24 cellular contexts compared by ENCODE assay signal in the genomic region with DNA sequence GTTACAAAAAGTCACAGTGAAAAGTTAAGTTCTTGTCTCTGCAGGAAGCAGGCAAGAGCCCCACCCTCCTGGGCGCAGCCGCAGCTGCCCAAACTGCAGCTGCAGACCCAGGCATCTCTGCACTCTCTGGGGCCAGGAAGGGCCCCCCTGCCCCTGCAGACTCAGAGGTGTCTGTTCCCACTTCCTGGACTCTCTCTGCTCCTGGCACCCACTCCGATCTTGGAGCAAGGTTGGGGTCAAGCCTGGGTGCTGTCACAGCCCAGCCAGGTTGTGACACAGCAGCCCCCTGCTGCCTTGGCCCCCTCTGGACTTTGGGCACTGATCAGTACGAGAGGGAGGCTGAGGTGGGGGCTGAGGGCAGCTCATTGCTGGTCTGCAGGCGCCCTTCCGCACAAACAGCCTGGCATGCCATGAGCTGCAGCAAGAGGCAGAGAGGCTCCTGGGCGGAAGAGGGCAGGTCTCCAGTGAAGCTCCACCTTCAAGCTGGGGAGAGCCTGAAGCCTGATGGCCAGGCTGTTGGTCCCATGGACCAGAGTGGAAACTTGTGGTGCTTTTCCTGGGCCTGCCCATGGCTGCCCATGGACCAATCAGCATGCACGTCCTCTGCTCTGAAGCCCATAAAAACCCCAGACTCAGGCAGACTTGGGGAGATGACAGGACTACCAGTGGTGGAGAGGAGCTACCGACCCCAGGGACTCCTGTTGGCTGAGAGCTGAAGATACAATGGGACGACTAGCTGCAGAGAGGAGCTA. TPM values are rescaled to one million over a fixed set of nuclear protein-coding genes. Genes with fewer than 3 reads are reported as not detected.
DNase-seq lines count a peak whose midpoint lies in the region; ATAC-seq and TF ChIP-seq lines count a peak whose summit lies in the region.
"Had no signal": no experiment of that assay in that cellular context is flagged by ENCODE, and none has a peak within 500 bp of the region (broad histone marks: within the 10 kb centered on the region; RNA-seq: fewer than 3 reads in every experiment).

No MANE protein-coding gene starts in this region.

- H3K36me3 Mint-ChIP-seq in activated CD4-positive, alpha-beta T cell treated with anti-CD3 and anti-CD28 coated beads, Interleukin-2, amount 10 ng/mL, durations not matched to agents 24 days and 14 days (ENCODE audit: low read depth), result no peaks in the 10 kb centered on the region
- no peaks in the 10 kb centered on the region for H3K36me3 Mint-ChIP-seq in activated CD4-positive, alpha-beta T cell treated with anti-CD3 and anti-CD28 coated beads for 36 hours (ENCODE audit: low read depth)
- H3K36me3 Mint-ChIP-seq in H9 (ENCODE audit: insufficient read depth in 1 of 3, low read depth in 3 of 3), result no peaks in the 10 kb centered on the region
- H3K36me3 Mint-ChIP-seq in natural killer cell treated with Interleukin-12 subunit alpha and Interleukin-12 subunit beta and Interleukin-15 and Interleukin-18, amount 100 ng/mL, for 72 hours, result no peaks in the 10 kb centered on the region
- H3K36me3 Mint-ChIP-seq in neural progenitor cell, result no peaks in the 10 kb centered on the region
- H3K36me3 Mint-ChIP-seq: brain; mesothelial cell of epicardium; naive B cell; stimulated activated memory B cell treated with anti-CD40 and anti-IgM and Interleukin-4, amounts not matched to agents 10 μg/mL and 1 μg/mL and 100 μg/mL, for 72 hours had no signal

- H3K4me2 ChIP-seq in H9 (ENCODE audit: insufficient read depth, insufficient read length, low read length) (no peak overlapping the region), neural progenitor cell (no peak overlapping the region)

- H3K9ac ChIP-seq in H9 (ENCODE audit: extremely low read depth, insufficient read length, low read length), result no peak overlapping the region
- H3K9ac ChIP-seq in neural progenitor cell, result no peak overlapping the region

- POLR2A ChIA-PET in activated CD4-positive, alpha-beta T cell treated with anti-CD3 and anti-CD28 coated beads for 36 hours (lab: Charles Lee), result interaction anchor here (0.6 kb wide), 1 partner anchor 133 kb away, joined by 3 read pairs; no protein-coding TSS in a partner anchor

- H3K56ac ChIP-seq in H9 (ENCODE audit: insufficient read length, low read depth, low read length), result no peak overlapping the region

- H3K27me3 ChIP-seq in H9 (ENCODE audit: insufficient read depth, low read length), result no peaks in the 10 kb centered on the region
- H3K27me3 ChIP-seq in neural progenitor cell, result no peaks in the 10 kb centered on the region
- H3K27me3 ChIP-seq in suprapubic skin, result no peaks in the 10 kb centered on the region
- H3K27me3 ChIP-seq: adrenal gland, esophagus squamous epithelium, heart right ventricle had no signal

- no peak overlapping the region for H3K23ac ChIP-seq in H9 (ENCODE audit: insufficient read length, low read depth, low read length)

- no peaks in the 10 kb centered on the region for H4K20me1 ChIP-seq in H9 (ENCODE audit: control insufficient read depth, insufficient read depth, insufficient read length)
- no peaks in the 10 kb centered on the region for H4K20me1 ChIP-seq in neural progenitor cell (ENCODE audit: low read depth)

- no CpG with 5 or more reads among the region's 10 CpGs for WGBS in H9 (ENCODE audit: extremely low coverage, insufficient read length, low lambda C conversion rate)
- 82% methylated on average over 10 of the region's 10 CpGs for WGBS in suprapubic skin

- no peak overlapping the region for H3K18ac ChIP-seq in H9 (ENCODE audit: insufficient read length, low read depth, low read length)

- H4K5ac ChIP-seq in H9 (ENCODE audit: insufficient read length, low read depth, low read length), result no peak overlapping the region

- no peaks in the 10 kb centered on the region for H3K23me2 ChIP-seq in H9 (ENCODE audit: insufficient read length, low read depth, low read length, poor library complexity, severe bottlenecking)

- peaks cover 14% of the 10 kb centered on the region for H3K4me1 Mint-ChIP-seq in activated CD4-positive, alpha-beta T cell treated with anti-CD3 and anti-CD28 coated beads, Interleukin-2, amount 10 ng/mL, durations not matched to agents 24 days and 14 days
- H3K4me1 Mint-ChIP-seq in activated CD4-positive, alpha-beta T cell treated with anti-CD3 and anti-CD28 coated beads for 36 hours, result peaks cover 12% of the 10 kb centered on the region
- H3K4me1 Mint-ChIP-seq in H9 (no peaks in the 10 kb centered on the region), neural progenitor cell (no peaks in the 10 kb centered on the region)
- H3K4me1 Mint-ChIP-seq in natural killer cell treated with Interleukin-12 subunit alpha and Interleukin-12 subunit beta and Interleukin-15 and Interleukin-18, amount 100 ng/mL, for 72 hours (ENCODE audit: low read depth in 2 of 2), result peaks cover 8 to 26% of the 10 kb centered on the region in 2 donors
- H3K4me1 Mint-ChIP-seq: naive B cell; stimulated activated memory B cell treated with anti-CD40 and anti-IgM and Interleukin-4, amounts not matched to agents 10 μg/mL and 1 μg/mL and 100 μg/mL, for 72 hours had no signal

- no peak overlapping the region for H2BK15ac ChIP-seq in H9 (ENCODE audit: low read depth, low read length)

- H4K91ac ChIP-seq in H9 (ENCODE audit: insufficient read length, low read depth, low read length), result no peak overlapping the region

- no peak overlapping the region for H4K8ac ChIP-seq in H9 (replicated peaks; ENCODE audit: insufficient read length, low read depth, low read length)

- TF ChIP-seq POLR2A in suprapubic skin (IDR thresholded peaks at IDR 0.05), result no peak

- H3K9me3 Mint-ChIP-seq in activated CD4-positive, alpha-beta T cell treated with anti-CD3 and anti-CD28 coated beads, Interleukin-2, amount 10 ng/mL, durations not matched to agents 24 days and 14 days, result no peaks in the 10 kb centered on the region
- H3K9me3 Mint-ChIP-seq in activated CD4-positive, alpha-beta T cell treated with anti-CD3 and anti-CD28 coated beads for 36 hours (ENCODE audit: low read depth), result no peaks in the 10 kb centered on the region
- H3K9me3 Mint-ChIP-seq in H9, result no peaks in the 10 kb centered on the region
- no peaks in the 10 kb centered on the region for H3K9me3 Mint-ChIP-seq in natural killer cell treated with Interleukin-12 subunit alpha and Interleukin-12 subunit beta and Interleukin-15 and Interleukin-18, amount 100 ng/mL, for 72 hours
- H3K9me3 Mint-ChIP-seq in neural progenitor cell, result no peaks in the 10 kb centered on the region
- H3K9me3 Mint-ChIP-seq: activated T-helper 2 cell treated with anti-CD3 and anti-CD28 coated beads, Interferon-gamma antibody, Interleukin-2, Interleukin-4, amounts not matched to agents 10 μg/mL and 5 μg/mL and 100 μg/mL, durations not matched to agents 14 hours and 24 hours and 36 hours; brain; mesothelial cell of epicardium; naive B cell; stimulated activated memory B cell treated with anti-CD40 and anti-IgM and Interleukin-4, amounts not matched to agents 10 μg/mL and 1 μg/mL and 100 μg/mL, for 72 hours had no signal

- no peak overlapping the region for H3K4me3 Mint-ChIP-seq in activated CD4-positive, alpha-beta T cell treated with anti-CD3 and anti-CD28 coated beads, Interleukin-2, amount 10 ng/mL, durations not matched to agents 24 days and 14 days
- no peak overlapping the region for H3K4me3 Mint-ChIP-seq in activated CD4-positive, alpha-beta T cell treated with anti-CD3 and anti-CD28 coated beads for 36 hours
- H3K4me3 Mint-ChIP-seq in H9 (no peak overlapping the region), neural progenitor cell (no peak overlapping the region)
- no peak overlapping the region for H3K4me3 Mint-ChIP-seq in natural killer cell treated with Interleukin-12 subunit alpha and Interleukin-12 subunit beta and Interleukin-15 and Interleukin-18, amount 100 ng/mL, for 72 hours
- H3K4me3 Mint-ChIP-seq: brain; mesothelial cell of epicardium; naive B cell; stimulated activated memory B cell treated with anti-CD40 and anti-IgM and Interleukin-4, amounts not matched to agents 10 μg/mL and 1 μg/mL and 100 μg/mL, for 72 hours had no signal

- H3K14ac ChIP-seq in H9 (ENCODE audit: insufficient read depth, low read length), result peak overlapping the region; percentile 54; the same call in 1 of the 2 replicates

- ATAC-seq in activated CD4-positive, alpha-beta T cell treated with anti-CD3 and anti-CD28 coated beads for 36 hours, result no peak
- peak; percentile 2 to 55 for ATAC-seq in natural killer cell treated with Interleukin-12 subunit alpha and Interleukin-12 subunit beta and Interleukin-15 and Interleukin-18, amount 100 ng/mL, for 72 hours
- no peak for ATAC-seq in left ventricle myocardium superior
- ATAC-seq: stimulated activated memory B cell treated with anti-CD40 and anti-IgM and Interleukin-4, amounts not matched to agents 10 μg/mL and 1 μg/mL and 100 μg/mL, for 72 hours had no signal

- no peak for TF ChIP-seq EP300 in suprapubic skin (IDR thresholded peaks at IDR 0.05)

- no peak overlapping the region for H3K27ac Mint-ChIP-seq in activated CD4-positive, alpha-beta T cell treated with anti-CD3 and anti-CD28 coated beads, Interleukin-2, amount 10 ng/mL, durations not matched to agents 24 days and 14 days
- no peak overlapping the region for H3K27ac Mint-ChIP-seq in activated CD4-positive, alpha-beta T cell treated with anti-CD3 and anti-CD28 coated beads for 36 hours
- H3K27ac Mint-ChIP-seq in H9 (no peak overlapping the region), neural progenitor cell (no peak overlapping the region)
- H3K27ac Mint-ChIP-seq in natural killer cell treated with Interleukin-12 subunit alpha and Interleukin-12 subunit beta and Interleukin-15 and Interleukin-18, amount 100 ng/mL, for 72 hours, result peak overlapping the region in 1 of 2 donors; percentile 21
- H3K27ac Mint-ChIP-seq: activated T-helper 2 cell treated with anti-CD3 and anti-CD28 coated beads, Interferon-gamma antibody, Interleukin-2, Interleukin-4, amounts not matched to agents 10 μg/mL and 5 μg/mL and 100 μg/mL, durations not matched to agents 14 hours and 24 hours and 36 hours; brain; mesothelial cell of epicardium; naive B cell; stimulated activated memory B cell treated with anti-CD40 and anti-IgM and Interleukin-4, amounts not matched to agents 10 μg/mL and 1 μg/mL and 100 μg/mL, for 72 hours had no signal

- no peak overlapping the region for H2BK5ac ChIP-seq in H9 (ENCODE audit: insufficient read length, low read length)

- CTCF ChIA-PET in activated CD4-positive, alpha-beta T cell treated with anti-CD3 and anti-CD28 coated beads for 36 hours (lab: Charles Lee), result interaction anchor here (0.6 to 1.2 kb wide), 5 partner anchors 9 to 822 kb away, joined by 3 to 4 read pairs (median 3); partner anchors contain the start of gene DLEC1

- no peak for TF ChIP-seq CTCF in H9 (conservative IDR thresholded peaks at IDR 0.05)
- no peak for TF ChIP-seq CTCF in neural progenitor cell (IDR thresholded peaks at IDR 0.05)
- no peak for TF ChIP-seq CTCF in suprapubic skin (IDR thresholded peaks at IDR 0.05)

- H2BK12ac ChIP-seq in H9 (ENCODE audit: insufficient read length, low read depth, low read length), result no peak overlapping the region

- H3K27ac ChIP-seq in H9 (ENCODE audit: insufficient read length, low read depth, low read length) (no peak overlapping the region), neural progenitor cell (no peak overlapping the region), suprapubic skin (no peak overlapping the region)
- H3K27ac ChIP-seq: 22Rv1, adrenal gland, C4-2B, esophagus squamous epithelium had no signal

- H3K79me1 ChIP-seq in H9 (ENCODE audit: insufficient read depth, low read depth, low read length, poor library complexity, severe bottlenecking), result no peaks in the 10 kb centered on the region

- H2AFZ ChIP-seq in H9 (ENCODE audit: low read length), result no peak overlapping the region
- H2AFZ ChIP-seq in neural progenitor cell (replicated peaks), result no peak overlapping the region

- no peak overlapping the region for H3K4ac ChIP-seq in H9 (ENCODE audit: low read depth, low read length)

- intact Hi-C loops in activated CD4-positive, alpha-beta T cell treated with anti-CD3 and anti-CD28 coated beads, Interleukin-2, amount 10 ng/mL, durations not matched to agents 24 days and 14 days (cut with micrococcal nuclease), result no loop called here
- intact Hi-C loops in activated CD4-positive, alpha-beta T cell treated with anti-CD3 and anti-CD28 coated beads for 36 hours (cut with DNase I, micrococcal nuclease), result loop anchor here (10.0 kb wide), 2 partner anchors 162 to 222 kb away; partner anchors contain the start of genes EPM2AIP1 (in 1 of the 2) and MLH1 (in 1 of the 2)
- intact Hi-C loops in left ventricle myocardium superior (cut with micrococcal nuclease), result no loop called here

- peaks cover 2% of the 10 kb centered on the region for H3K27me3 Mint-ChIP-seq in activated CD4-positive, alpha-beta T cell treated with anti-CD3 and anti-CD28 coated beads, Interleukin-2, amount 10 ng/mL, durations not matched to agents 24 days and 14 days
- H3K27me3 Mint-ChIP-seq in activated CD4-positive, alpha-beta T cell treated with anti-CD3 and anti-CD28 coated beads for 36 hours, result no peaks in the 10 kb centered on the region
- H3K27me3 Mint-ChIP-seq in H9 (ENCODE audit: low read depth) (no peaks in the 10 kb centered on the region), neural progenitor cell (ENCODE audit: insufficient read depth, low read depth) (no peaks in the 10 kb centered on the region)
- no peaks in the 10 kb centered on the region for H3K27me3 Mint-ChIP-seq in natural killer cell treated with Interleukin-12 subunit alpha and Interleukin-12 subunit beta and Interleukin-15 and Interleukin-18, amount 100 ng/mL, for 72 hours
- H3K27me3 Mint-ChIP-seq: brain; naive B cell; stimulated activated memory B cell treated with anti-CD40 and anti-IgM and Interleukin-4, amounts not matched to agents 10 μg/mL and 1 μg/mL and 100 μg/mL, for 72 hours had no signal

- H3K9me3 ChIP-seq in H9 (ENCODE audit: control insufficient read depth, low read depth, low read length) (no peaks in the 10 kb centered on the region), neural progenitor cell (ENCODE audit: low read depth) (no peaks in the 10 kb centered on the region), suprapubic skin (no peaks in the 10 kb centered on the region)
- H3K9me3 ChIP-seq: adrenal gland, esophagus squamous epithelium, heart right ventricle had no signal

- no peak overlapping the region for H2BK120ac ChIP-seq in H9 (ENCODE audit: low read depth, low read length, poor library complexity, severe bottlenecking)

- no peaks in the 10 kb centered on the region for H3F3A ChIP-seq in neural progenitor cell (ENCODE audit: low read depth)

- no peak overlapping the region for H3T11ph ChIP-seq in H9 (ENCODE audit: low read length)

- H3K36me3 ChIP-seq in neural progenitor cell (no peaks in the 10 kb centered on the region), suprapubic skin (no peaks in the 10 kb centered on the region)
- H3K36me3 ChIP-seq: adrenal gland, esophagus squamous epithelium, heart right ventricle had no signal

- H3K79me2 ChIP-seq in H9 (ENCODE audit: insufficient read depth, low read length) (no peaks in the 10 kb centered on the region), neural progenitor cell (ENCODE audit: low read depth) (no peaks in the 10 kb centered on the region)

- no peak overlapping the region for H2AK5ac ChIP-seq in H9 (ENCODE audit: insufficient read length, low read length)

- H3K4me1 ChIP-seq in H9 (ENCODE audit: insufficient read depth, low read length) (no peaks in the 10 kb centered on the region), neural progenitor cell (no peaks in the 10 kb centered on the region), suprapubic skin (peaks cover 19% of the 10 kb centered on the region)
- H3K4me1 ChIP-seq: adrenal gland had no signal

- H3K4me3 ChIP-seq in neural progenitor cell (no peak overlapping the region), suprapubic skin (no peak overlapping the region)
- H3K4me3 ChIP-seq: adrenal gland, esophagus squamous epithelium, heart right ventricle had no signal

- peak; percentile 56 for DNase-seq in activated CD4-positive, alpha-beta T cell treated with anti-CD3 and anti-CD28 coated beads, Interleukin-2, amount 10 ng/mL, durations not matched to agents 24 days and 14 days
- DNase-seq in activated CD4-positive, alpha-beta T cell treated with anti-CD3 and anti-CD28 coated beads for 36 hours, result no peak
- DNase-seq in H9, result no peak
- DNase-seq in activated gamma-delta T cell (lab: John Stamatoyannopoulos, UW), result peak; percentile 43
- DNase-seq in natural killer cell treated with Interleukin-12 subunit alpha and Interleukin-12 subunit beta and Interleukin-15 and Interleukin-18, amount 100 ng/mL, for 72 hours (ENCODE audit: low spot score), result no peak
- DNase-seq in neural progenitor cell (ENCODE audit: low spot score), result no peak
- DNase-seq in left ventricle myocardium superior, result no peak
- no peak for DNase-seq in suprapubic skin (ENCODE audit: low spot score in 2 of 2)
- DNase-seq: activated CD8-positive, alpha-beta memory T cell treated with anti-CD3 and anti-CD28 coated beads, Interleukin-2, amount 50 U/mL, for 4 hours; cerebellar nuclear complex; esophagus squamous epithelium; foreskin melanocyte; naive B cell; NCI-H1694; stimulated activated CD4-positive, alpha-beta T cell treated with anti-CD3 and anti-CD28 coated beads, Interleukin-15, amount 100 ng/mL, for 24 hours; trophoblast cell had no signal

- H2BK20ac ChIP-seq in H9 (ENCODE audit: low read depth, low read length, poor library complexity, severe bottlenecking), result no peak overlapping the region

RNA-seq across cellular contexts. Expression of gene GOLGA4, which starts 25.8 kb away (rescaled TPM):
- total RNA-seq in activated CD4-positive, alpha-beta T cell treated with anti-CD3 and anti-CD28 coated beads, Interleukin-2, amount 10 ng/mL, durations not matched to agents 24 days and 14 days, result 39.6 and 43.4 TPM in 2 replicates
- 10 to 100 TPM; 30.7 to 32.1 TPM for total RNA-seq in activated CD4-positive, alpha-beta T cell treated with anti-CD3 and anti-CD28 coated beads for 36 hours
- 48.2 and 49.0 TPM in 2 replicates for total RNA-seq in H9 (2021)
- 10 to 100 TPM; 55.1 to 91.3 TPM for total RNA-seq in natural killer cell treated with Interleukin-12 subunit alpha and Interleukin-12 subunit beta and Interleukin-15 and Interleukin-18, amount 100 ng/mL, for 72 hours
- total RNA-seq in neural progenitor cell (ENCODE audit: low replicate concordance), result 33.8 and 50.4 TPM in 2 replicates
- 193 TPM for total RNA-seq in left ventricle myocardium superior
- 100 to 1,000 TPM; 120 to 168 (median 130) TPM for total RNA-seq in suprapubic skin

RNA-seq across cellular contexts. Expression of gene LRRFIP2, which starts 42.9 kb away (rescaled TPM):
- 22.5 and 23.3 TPM in 2 replicates for total RNA-seq in activated CD4-positive, alpha-beta T cell treated with anti-CD3 and anti-CD28 coated beads, Interleukin-2, amount 10 ng/mL, durations not matched to agents 24 days and 14 days
- 10 to 100 TPM; 20.6 to 25.1 TPM for total RNA-seq in activated CD4-positive, alpha-beta T cell treated with anti-CD3 and anti-CD28 coated beads for 36 hours
- total RNA-seq in H9 (2021), result 29.5 and 30.7 TPM in 2 replicates
- total RNA-seq in natural killer cell treated with Interleukin-12 subunit alpha and Interleukin-12 subunit beta and Interleukin-15 and Interleukin-18, amount 100 ng/mL, for 72 hours, result 10 to 100 TPM; 37.2 to 52.0 TPM
- total RNA-seq in neural progenitor cell (ENCODE audit: low replicate concordance), result 29.5 and 36.7 TPM in 2 replicates
- 137 TPM for total RNA-seq in left ventricle myocardium superior
- total RNA-seq in suprapubic skin, result 100 to 1,000 TPM in 1 of 4 donors, 10 to 100 TPM in 3; 59.0 to 122 (median 72.5) TPM

Comparison
In these comparisons a context has a peak if more than half of its experiments do, and no peak if none do; other contexts are left out.
1. DNase-seq: peak in activated CD4-positive, alpha-beta T cell treated with anti-CD3 and anti-CD28 coated beads, Interleukin-2, amount 10 ng/mL, durations not matched to agents 24 days and 14 days (single experiment) and activated gamma-delta T cell (single experiment); none in activated CD4-positive, alpha-beta T cell treated with anti-CD3 and anti-CD28 coated beads for 36 hours (single experiment), H9 (single experiment), natural killer cell treated with Interleukin-12 subunit alpha and Interleukin-12 subunit beta and Interleukin-15 and Interleukin-18, amount 100 ng/mL, for 72 hours (single experiment), neural progenitor cell (single experiment), left ventricle myocardium superior (single experiment) and suprapubic skin (0 of 2).
2. intact Hi-C loops: an anchor here in activated CD4-positive, alpha-beta T cell treated with anti-CD3 and anti-CD28 coated beads for 36 hours (10.0 kb wide); none called in activated CD4-positive, alpha-beta T cell treated with anti-CD3 and anti-CD28 coated beads, Interleukin-2, amount 10 ng/mL, durations not matched to agents 24 days and 14 days and left ventricle myocardium superior.
3. ATAC-seq: peak in natural killer cell treated with Interleukin-12 subunit alpha and Interleukin-12 subunit beta and Interleukin-15 and Interleukin-18, amount 100 ng/mL, for 72 hours (2 of 2); none in activated CD4-positive, alpha-beta T cell treated with anti-CD3 and anti-CD28 coated beads for 36 hours (single experiment) and left ventricle myocardium superior (single experiment).